Comparison of ENCODE assay signal across 15 cellular contexts in genomic region chr15:42696626-42697025, GRCh38. TPM values are rescaled to one million over a fixed set of nuclear protein-coding genes. Genes with fewer than 3 reads are reported as not detected.
A peak's percentile ranks its signal among the peaks of the same experiment; 100 is the strongest.
DNase-seq lines count a peak whose midpoint lies in the region; ATAC-seq and TF ChIP-seq lines count a peak whose summit lies in the region.
"Had no signal": no experiment of that assay in that cellular context is flagged by ENCODE, and none has a peak within 500 bp of the region (broad histone marks: within the 10 kb centered on the region; RNA-seq: fewer than 3 reads in every experiment).

No MANE protein-coding gene starts in this region.

- H3K27me3 Mint-ChIP-seq in T-helper 17 cell (no peaks in the 10 kb centered on the region), nephron progenitor cell (ENCODE audit: low read depth, poor library complexity) (peaks cover 9% of the 10 kb centered on the region), progenitor cell of endocrine pancreas (no peaks in the 10 kb centered on the region)
- H3K27me3 Mint-ChIP-seq: CD4-positive, alpha-beta T cell had no signal

- peak overlapping the region; percentile 65 for H3K27ac Mint-ChIP-seq in T-helper 17 cell
- peak overlapping the region; percentile 0 for H3K27ac Mint-ChIP-seq in nephron progenitor cell
- no peak overlapping the region for H3K27ac Mint-ChIP-seq in progenitor cell of endocrine pancreas
- H3K27ac Mint-ChIP-seq: CD4-positive, alpha-beta T cell had no signal

- POLR2A ChIA-PET in GM10248 (lab: Yijun Ruan, JAX): no interaction called here

- ATAC-seq in T-helper 17 cell (no peak), HG03378 (IDR thresholded peaks at IDR 0.05; ENCODE audit: unreplicated experiment) (no peak)
- ATAC-seq: HCT116 had no signal

- H3K4me1 Mint-ChIP-seq in T-helper 17 cell: peaks cover 6% of the 10 kb centered on the region
- H3K4me1 Mint-ChIP-seq in nephron progenitor cell: peaks cover under 1% of the 10 kb centered on the region
- no peaks in the 10 kb centered on the region for H3K4me1 Mint-ChIP-seq in progenitor cell of endocrine pancreas (ENCODE audit: low read depth)

- H3K4me3 Mint-ChIP-seq in T-helper 17 cell: no peak overlapping the region
- H3K4me3 Mint-ChIP-seq in nephron progenitor cell: no peak overlapping the region
- H3K4me3 Mint-ChIP-seq in progenitor cell of endocrine pancreas (ENCODE audit: low read depth): no peak overlapping the region
- H3K4me3 Mint-ChIP-seq: CD4-positive, alpha-beta T cell had no signal

- H3K9me3 Mint-ChIP-seq in nephron progenitor cell (peaks cover 21% of the 10 kb centered on the region), progenitor cell of endocrine pancreas (ENCODE audit: low read depth) (peaks cover 8% of the 10 kb centered on the region)
- H3K9me3 Mint-ChIP-seq: CD4-positive, alpha-beta T cell had no signal

- CTCF ChIA-PET in GM10248 (lab: Yijun Ruan, JAX): interaction anchor here (0.9 to 1.3 kb wide), 3 partner anchors 9 to 19 kb away, joined by 3 to 5 read pairs (median 4); no protein-coding TSS in a partner anchor

- no peaks in the 10 kb centered on the region for H3K9me3 ChIP-seq in T-helper 17 cell (ENCODE audit: control insufficient read depth, low read length, poor library complexity, severe bottlenecking)

- TF ChIP-seq CTCF in nephron progenitor cell (IDR thresholded peaks at IDR 0.05): no peak
- TF ChIP-seq CTCF in GM10248 (IDR thresholded peaks at IDR 0.05; ENCODE audit: control extremely low read depth, extremely low read depth, low read depth, missing control alignments): no peak
- no peak for TF ChIP-seq CTCF in progenitor cell of endocrine pancreas (IDR thresholded peaks at IDR 0.05; ENCODE audit: unreplicated experiment)

- peaks cover 7% of the 10 kb centered on the region for H3K36me3 Mint-ChIP-seq in T-helper 17 cell (ENCODE audit: low read depth)
- peaks cover 46% of the 10 kb centered on the region for H3K36me3 Mint-ChIP-seq in nephron progenitor cell (ENCODE audit: low read depth)
- peaks cover 2% of the 10 kb centered on the region for H3K36me3 Mint-ChIP-seq in progenitor cell of endocrine pancreas (ENCODE audit: insufficient read depth)

- DNase-seq in DMS53 (lab: John Stamatoyannopoulos, UW): peak; percentile 13
- DNase-seq in DMS53 treated with DMSO at 0.1 percent for 48 hours (lab: John Stamatoyannopoulos, UW; ENCODE audit: unreplicated experiment): no peak
- no peak for DNase-seq in T-helper 17 cell
- DNase-seq in nephron progenitor cell: no peak
- no peak for DNase-seq in NCI-H2107 treated with DMSO at 0.1 percent for 48 hours (lab: John Stamatoyannopoulos, UW; ENCODE audit: unreplicated experiment)
- no peak for DNase-seq in GM10248 (ENCODE audit: extremely low spot score)
- DNase-seq in progenitor cell of endocrine pancreas (ENCODE audit: low spot score, unreplicated experiment): no peak
- DNase-seq: AML-193; C1 segment of cervical spinal cord; CD4-positive, alpha-beta T cell; DND-41; GDM1; GM23248 had no signal

RNA-seq across cellular contexts. Expression of gene CDAN1, which starts 40.3 kb away (rescaled TPM):
- 10 to 100 TPM; 18.2 to 19.4 TPM for total RNA-seq in T-helper 17 cell
- total RNA-seq in progenitor cell of endocrine pancreas: 36.4 and 46.1 TPM in 2 replicates
